In the genomic region with DNA sequence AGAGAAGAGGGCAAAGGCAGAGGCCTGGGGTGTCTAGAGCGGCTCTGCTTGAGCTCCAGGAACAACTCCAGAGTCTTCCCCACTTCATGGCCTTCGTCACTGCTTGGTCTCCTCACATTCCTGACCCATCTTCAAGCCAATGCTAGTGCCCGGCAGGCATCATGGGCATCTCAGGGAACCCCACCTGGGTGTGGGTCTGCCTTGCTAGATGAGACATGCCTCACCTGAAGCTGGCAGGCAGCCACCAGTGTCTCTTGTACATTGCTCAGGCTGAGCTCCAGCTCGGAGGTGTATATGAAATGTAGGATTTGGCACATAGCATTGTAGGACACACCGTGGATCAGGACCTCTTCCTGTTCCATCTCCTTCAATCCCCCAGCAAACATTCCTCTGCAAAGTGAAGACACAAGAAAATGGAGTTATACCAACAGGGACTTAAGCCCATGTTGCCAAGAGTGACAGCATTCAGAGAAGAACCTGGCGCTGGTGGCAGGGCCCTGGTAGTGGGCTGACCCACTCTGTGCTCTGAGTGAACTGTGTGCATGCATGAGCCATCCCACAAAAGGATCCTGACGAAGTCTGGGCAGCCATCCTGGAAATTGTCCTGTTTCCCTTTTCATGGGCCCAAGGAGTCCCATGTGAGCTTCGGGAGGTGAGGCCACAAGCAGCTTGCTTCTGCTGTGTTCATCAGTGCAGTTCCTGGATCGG, we compare ENCODE assay signal across 1 cellular context.
TF ChIP-seq lines count a peak whose summit lies in the region.

No MANE protein-coding gene starts in this region.

TF ChIP-seq in IMR-90, 13 proteins besides CTCF, POLR2A, EP300 and RAD21:
- TF ChIP-seq MAZ (IDR thresholded peaks at IDR 0.05; ENCODE audit: borderline replicate concordance, low read depth, low read length) (no peak), RCOR1 (IDR thresholded peaks at IDR 0.05; ENCODE audit: insufficient replicate concordance, low read length) (no peak), CEBPB (IDR thresholded peaks at IDR 0.05; ENCODE audit: low read depth, low read length) (no peak), BHLHE40 (IDR thresholded peaks at IDR 0.05; ENCODE audit: low read depth, low read length) (no peak), RFX5 (IDR thresholded peaks at IDR 0.05; ENCODE audit: low read depth, low read length) (no peak), MAFK (IDR thresholded peaks at IDR 0.05; ENCODE audit: low read depth, low read length) (no peak), FOS (IDR thresholded peaks at IDR 0.05; ENCODE audit: low read depth, low read length) (no peak), SMC3 (IDR thresholded peaks at IDR 0.05; ENCODE audit: low read depth, low read length) (no peak), MXI1 (IDR thresholded peaks at IDR 0.05; ENCODE audit: borderline replicate concordance, low read depth, low read length) (no peak), NFE2L2 (IDR thresholded peaks at IDR 0.05; ENCODE audit: low read depth, low read length) (no peak), CHD1 (IDR thresholded peaks at IDR 0.05; ENCODE audit: low read depth, low read length) (no peak)
- TF ChIP-seq, protein P1, sequence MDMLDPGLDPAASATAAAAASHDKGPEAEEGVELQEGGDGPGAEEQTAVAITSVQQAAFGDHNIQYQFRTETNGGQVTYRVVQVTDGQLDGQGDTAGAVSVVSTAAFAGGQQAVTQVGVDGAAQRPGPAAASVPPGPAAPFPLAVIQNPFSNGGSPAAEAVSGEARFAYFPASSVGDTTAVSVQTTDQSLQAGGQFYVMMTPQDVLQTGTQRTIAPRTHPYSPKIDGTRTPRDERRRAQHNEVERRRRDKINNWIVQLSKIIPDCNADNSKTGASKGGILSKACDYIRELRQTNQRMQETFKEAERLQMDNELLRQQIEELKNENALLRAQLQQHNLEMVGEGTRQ (IDR thresholded peaks at IDR 0.05; ENCODE audit: low read depth, low read length), result no peak
- TF ChIP-seq, protein P2, sequence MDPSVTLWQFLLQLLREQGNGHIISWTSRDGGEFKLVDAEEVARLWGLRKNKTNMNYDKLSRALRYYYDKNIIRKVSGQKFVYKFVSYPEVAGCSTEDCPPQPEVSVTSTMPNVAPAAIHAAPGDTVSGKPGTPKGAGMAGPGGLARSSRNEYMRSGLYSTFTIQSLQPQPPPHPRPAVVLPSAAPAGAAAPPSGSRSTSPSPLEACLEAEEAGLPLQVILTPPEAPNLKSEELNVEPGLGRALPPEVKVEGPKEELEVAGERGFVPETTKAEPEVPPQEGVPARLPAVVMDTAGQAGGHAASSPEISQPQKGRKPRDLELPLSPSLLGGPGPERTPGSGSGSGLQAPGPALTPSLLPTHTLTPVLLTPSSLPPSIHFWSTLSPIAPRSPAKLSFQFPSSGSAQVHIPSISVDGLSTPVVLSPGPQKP (IDR thresholded peaks at IDR 0.05; ENCODE audit: borderline replicate concordance, low read depth, low read length), result no peak
